ENCODE assay signal across 8 cellular contexts in genomic region chr1:45304311-45305081, GRCh38. TPM values are rescaled to one million over a fixed set of nuclear protein-coding genes. Genes with fewer than 3 reads are reported as not detected.
A peak's percentile ranks its signal among the peaks of the same experiment; 100 is the strongest.
DNase-seq lines count a peak whose midpoint lies in the region; ATAC-seq and TF ChIP-seq lines count a peak whose summit lies in the region.

No MANE protein-coding gene starts in this region.

- no peak for ATAC-seq in SK-N-SH treated with all-trans-retinoic acid at 6 μM for 48 hours
- no peak for ATAC-seq in activated naive CD8-positive, alpha-beta T cell treated with anti-CD3 and anti-CD28 coated beads, Interleukin-2, amount 10 ng/mL, durations not matched to agents 7 days and 5 days (ENCODE audit: low read depth)

- H3K27ac ChIP-seq in SK-N-SH (ENCODE audit: low read depth in 2 of 2, low read length in 1 of 2) (peak overlapping the region; percentile 68 to 87), KMS-11 (peak overlapping the region; percentile 75), spleen (peak overlapping the region; percentile 89 to 95 (median 94))

- TF ChIP-seq POLR2A in spleen (IDR thresholded peaks at IDR 0.05) = no peak

- CTCF ChIA-PET in SK-N-SH (lab: Yijun Ruan, JAX) = interaction anchor here (0.8 to 14.7 kb wide), 7 partner anchors 24 to 298 kb away, joined by 3 to 470 read pairs (median 5); partner anchors contain the start of genes HECTD3, PRDX1 and UROD

- H3K9me3 Mint-ChIP-seq in activated naive CD8-positive, alpha-beta T cell treated with anti-CD3 and anti-CD28 coated beads, Interleukin-2, amount 10 ng/mL, durations not matched to agents 7 days and 5 days = no peaks in the 10 kb centered on the region

- H3K27me3 ChIP-seq in SK-N-SH (ENCODE audit: insufficient read depth) = no peaks in the 10 kb centered on the region
- H3K27me3 ChIP-seq in KMS-11 (ENCODE audit: insufficient read depth, low read depth) = no peaks in the 10 kb centered on the region
- H3K27me3 ChIP-seq in spleen (replicated peaks in 1 of 7) = no peaks in the 10 kb centered on the region

- H3K9ac ChIP-seq in SK-N-SH (peak overlapping the region; percentile 79), KMS-11 (peak overlapping the region; percentile 87)

- H3K4me1 ChIP-seq in SK-N-SH (ENCODE audit: control insufficient read depth in 1 of 2, insufficient read depth in 2 of 2, low read depth in 1 of 2, low read length in 1 of 2) (peaks cover 0 to 13% of the 10 kb centered on the region in 2 experiments; a peak in 1 of 4 replicates), KMS-11 (ENCODE audit: low read depth, poor library complexity, severe bottlenecking) (peaks cover 21% of the 10 kb centered on the region), spleen (peaks cover 8 to 45% (median 23%) of the 10 kb centered on the region in 6 donors)

- TF ChIP-seq EP300 in SK-N-SH (IDR thresholded peaks at IDR 0.05; ENCODE audit: borderline replicate concordance in 1 of 2, low read depth in 1 of 2, low read length in 1 of 2) = no peak

- WGBS in SK-N-SH (ENCODE audit: low lambda C conversion rate) = 62% methylated on average over 8 of the region's 15 CpGs
- WGBS in spleen, 5 donors = 42 to 64% (median 49%) methylated on average over 7 to 15 of the region's 15 CpGs

- H3K4me2 ChIP-seq in SK-N-SH = peak overlapping the region; percentile 87
- peak overlapping the region; percentile 94 for H3K4me2 ChIP-seq in KMS-11

- H3K9me3 ChIP-seq in SK-N-SH (no peaks in the 10 kb centered on the region), iPS-18c (ENCODE audit: control insufficient read depth, insufficient read depth, low read length) (no peaks in the 10 kb centered on the region), spleen (no peaks in the 10 kb centered on the region)

- TF ChIP-seq RAD21 in SK-N-SH (IDR thresholded peaks at IDR 0.05; ENCODE audit: low read length) = no peak

- H3K27me3 Mint-ChIP-seq in activated naive CD8-positive, alpha-beta T cell treated with anti-CD3 and anti-CD28 coated beads, Interleukin-2, amount 10 ng/mL, durations not matched to agents 7 days and 5 days = no peaks in the 10 kb centered on the region

- peak overlapping the region; percentile 90 for H3K4me3 Mint-ChIP-seq in activated naive CD8-positive, alpha-beta T cell treated with anti-CD3 and anti-CD28 coated beads, Interleukin-2, amount 10 ng/mL, durations not matched to agents 7 days and 5 days

- intact Hi-C loops in spleen (cut with DNase I; ENCODE audit: low total_unique reads) = loop anchor here (5.0 kb wide), 1 partner anchor 188 kb away; the partner anchor contains the start of gene TESK2

- peak overlapping the region; percentile 96 for H3K27ac Mint-ChIP-seq in activated naive CD8-positive, alpha-beta T cell treated with anti-CD3 and anti-CD28 coated beads, Interleukin-2, amount 10 ng/mL, durations not matched to agents 7 days and 5 days

- no peaks in the 10 kb centered on the region for H3K36me3 Mint-ChIP-seq in activated naive CD8-positive, alpha-beta T cell treated with anti-CD3 and anti-CD28 coated beads, Interleukin-2, amount 10 ng/mL, durations not matched to agents 7 days and 5 days

- H2AFZ ChIP-seq in SK-N-SH (ENCODE audit: low read depth) (peak overlapping the region; percentile 76; the same call in 1 of the 2 replicates), KMS-11 (ENCODE audit: low read depth) (peak overlapping the region; percentile 74)

- no peaks in the 10 kb centered on the region for H3K79me2 ChIP-seq in SK-N-SH (ENCODE audit: insufficient read depth)
- H3K79me2 ChIP-seq in KMS-11 (ENCODE audit: insufficient read depth, low read depth) = no peaks in the 10 kb centered on the region

- H3K9me2 ChIP-seq in SK-N-SH = no peaks in the 10 kb centered on the region

- peaks cover 10% of the 10 kb centered on the region for H3F3A ChIP-seq in SK-N-SH (replicated peaks; ENCODE audit: insufficient read depth)

- H3K4me1 Mint-ChIP-seq in activated naive CD8-positive, alpha-beta T cell treated with anti-CD3 and anti-CD28 coated beads, Interleukin-2, amount 10 ng/mL, durations not matched to agents 7 days and 5 days = peaks cover 28% of the 10 kb centered on the region

- DNase-seq in SK-N-SH (peak; percentile 20), spleen (peak; percentile 86), COLO829 (ENCODE audit: low spot score) (no peak), GM13976 (ENCODE audit: low spot score) (no peak)
- DNase-seq in activated naive CD8-positive, alpha-beta T cell treated with anti-CD3 and anti-CD28 coated beads, Interleukin-2, amount 10 ng/mL, durations not matched to agents 7 days and 5 days = peak; percentile 44

- no peak; the same call in 1 of the 2 replicates for TF ChIP-seq CTCF in SK-N-SH (IDR thresholded peaks at IDR 0.05)
- TF ChIP-seq CTCF in KMS-11 (conservative IDR thresholded peaks at IDR 0.05; ENCODE audit: low read depth, low read length) = no peak
- TF ChIP-seq CTCF in spleen (IDR thresholded peaks at IDR 0.05 in 8 of 11, conservative IDR thresholded peaks at IDR 0.05 in 3 of 11) = no peak
- TF ChIP-seq CTCF in GM13976 (IDR thresholded peaks at IDR 0.05; ENCODE audit: borderline replicate concordance, control extremely low read depth, extremely low read depth, insufficient read depth, missing control alignments) = no peak

- POLR2A ChIA-PET in SK-N-SH (lab: Yijun Ruan, JAX) = interaction anchor here (0.7 to 2.4 kb wide), 5 partner anchors 22 to 218 kb away, joined by 3 to 22 read pairs (median 4); partner anchors contain the start of genes HPDL, MUTYH, PRDX1 and TOE1
- POLR2A ChIA-PET in activated naive CD8-positive, alpha-beta T cell treated with anti-CD3 and anti-CD28 coated beads, Interleukin-2, amount 10 ng/mL, durations not matched to agents 7 days and 5 days (lab: Charles Lee) = interaction anchor here (0.5 to 5.5 kb wide), 11 partner anchors 23 to 583 kb away, joined by 3 to 84 read pairs (median 9); partner anchors contain the start of genes EIF2B3, HECTD3, HPDL and MUTYH

- in situ Hi-C loops in GM13976 (cut with MboI; ENCODE audit: low sequenced_read_pairs, unreplicated experiment) = no loop called here

- peak overlapping the region; percentile 68 to 76 for H3K4me3 ChIP-seq in SK-N-SH (ENCODE audit: low read depth in 2 of 2, low read length in 1 of 2)
- peak overlapping the region; percentile 10 for H3K4me3 ChIP-seq in KMS-11 (IDR thresholded peaks at IDR 0.05; ENCODE audit: insufficient read depth, low read depth, low read length)
- H3K4me3 ChIP-seq in iPS-18c (ENCODE audit: insufficient read depth, low read depth, low read length) = peak overlapping the region; percentile 91
- peak overlapping the region; percentile 63 to 91 (median 80) for H3K4me3 ChIP-seq in spleen

- H3K36me3 ChIP-seq in SK-N-SH (replicated peaks in 1 of 2; ENCODE audit: control insufficient read depth in 1 of 2, insufficient read depth in 2 of 2, low read length in 1 of 2) (no peaks in the 10 kb centered on the region), KMS-11 (ENCODE audit: insufficient read depth) (no peaks in the 10 kb centered on the region), spleen (no peaks in the 10 kb centered on the region)

- no peaks in the 10 kb centered on the region for H4K20me1 ChIP-seq in SK-N-SH (ENCODE audit: insufficient read depth)
- no peaks in the 10 kb centered on the region for H4K20me1 ChIP-seq in KMS-11 (ENCODE audit: insufficient read depth)

TF ChIP-seq in SK-N-SH, 30 proteins besides CTCF, POLR2A, EP300 and RAD21:
- TF ChIP-seq USF2 (IDR thresholded peaks at IDR 0.05; ENCODE audit: borderline replicate concordance, low read depth, low read length) (no peak), NFIC (IDR thresholded peaks at IDR 0.05; ENCODE audit: borderline replicate concordance) (peak; percentile 25; the same call in 1 of the 2 replicates)

TF ChIP-seq in SK-N-SH treated with all-trans-retinoic acid at 6 μM for 48 hours, 23 proteins besides CTCF, POLR2A, EP300 and RAD21 (continues in another document):
- TF ChIP-seq ARNTL (CRISPR knock-in tag; IDR thresholded peaks at IDR 0.05; ENCODE audit: borderline replicate concordance, low read depth) (no peak), SNAI2 (CRISPR knock-in tag; IDR thresholded peaks at IDR 0.05) (no peak), ZNF565 (CRISPR knock-in tag; conservative IDR thresholded peaks at IDR 0.05; ENCODE audit: low read depth) (no peak), ZNF8 (CRISPR knock-in tag; IDR thresholded peaks at IDR 0.05) (no peak), ZC3H10 (CRISPR knock-in tag; IDR thresholded peaks at IDR 0.05) (no peak)

RNA-seq across cellular contexts. Expression of gene HPDL, which starts 22.2 kb away (rescaled TPM):
- polyA plus RNA-seq in SK-N-SH (2012; rRNA removed) = 0.19 and 0.25 TPM in 2 replicates
- 0.13 and 0.25 TPM in 2 replicates for polyA plus RNA-seq in SK-N-SH (2012; cell fraction: cytosol; rRNA removed)
- 0.14 and 0.42 TPM in 2 replicates for polyA plus RNA-seq in SK-N-SH (2012; cell fraction: nucleus; rRNA removed)
- total RNA-seq in activated naive CD8-positive, alpha-beta T cell treated with anti-CD3 and anti-CD28 coated beads, Interleukin-2, amount 10 ng/mL, durations not matched to agents 7 days and 5 days = 10 to 100 TPM in 1 of 2 experiments, 1 to 10 TPM in 1; 8.4 to 10.3 TPM
- total RNA-seq in spleen = 1 to 10 TPM in 4 of 7 donors, under 1 TPM in 3; 0.73 to 3.7 (median 1.3) TPM
- 1 to 10 TPM; 2.3 to 4.6 (median 3.5) TPM for polyA plus RNA-seq in spleen

RNA-seq across cellular contexts. Expression of gene TOE1, which starts 35.5 kb away (rescaled TPM):
- 17.3 and 19.1 TPM in 2 replicates for polyA plus RNA-seq in SK-N-SH (2012; rRNA removed)
- 12.2 and 15.6 TPM in 2 replicates for polyA plus RNA-seq in SK-N-SH (2012; cell fraction: cytosol; rRNA removed)
- polyA plus RNA-seq in SK-N-SH (2012; cell fraction: nucleus; rRNA removed) = 35.8 and 36.9 TPM in 2 replicates
- 10 to 100 TPM; 20.4 to 22.2 TPM for total RNA-seq in activated naive CD8-positive, alpha-beta T cell treated with anti-CD3 and anti-CD28 coated beads, Interleukin-2, amount 10 ng/mL, durations not matched to agents 7 days and 5 days
- 10 to 100 TPM in 6 of 7 donors, 1 to 10 TPM in 1; 8.9 to 12.6 (median 11.7) TPM for total RNA-seq in spleen
- polyA plus RNA-seq in spleen = 10 to 100 TPM in 2 of 3 donors, 1 to 10 TPM in 1; 8.7 to 11.6 (median 10.6) TPM

RNA-seq across cellular contexts. Expression of gene MUTYH, which starts 35.7 kb away (rescaled TPM):
- polyA plus RNA-seq in SK-N-SH (2012; rRNA removed) (21.9 and 23.3 TPM in 2 replicates), spleen (10 to 100 TPM; 25.4 to 46.9 (median 37.9) TPM)
- polyA plus RNA-seq in SK-N-SH (2012; cell fraction: cytosol; rRNA removed) = 7.4 and 12.1 TPM in 2 replicates
- polyA plus RNA-seq in SK-N-SH (2012; cell fraction: nucleus; rRNA removed) = 95.0 and 118 TPM in 2 replicates
- total RNA-seq in activated naive CD8-positive, alpha-beta T cell treated with anti-CD3 and anti-CD28 coated beads, Interleukin-2, amount 10 ng/mL, durations not matched to agents 7 days and 5 days = 10 to 100 TPM; 59.9 to 68.8 TPM
- total RNA-seq in spleen = 10 to 100 TPM; 26.3 to 41.1 (median 36.4) TPM

Comparison
In these comparisons a context has a peak if more than half of its experiments do, and no peak if none do; other contexts are left out.
1. DNase-seq: peak in SK-N-SH (single experiment), activated naive CD8-positive, alpha-beta T cell treated with anti-CD3 and anti-CD28 coated beads, Interleukin-2, amount 10 ng/mL, durations not matched to agents 7 days and 5 days (single experiment) and spleen (single experiment); none in COLO829 (single experiment) and GM13976 (single experiment).
2. H3K4me3 ChIP-seq: peak in every context shown above with its lines; median percentile 91 in iPS-18c; 80 in spleen; 72 in SK-N-SH; 10 in KMS-11.
3. Peak in every context shown above with its lines, with median percentiles within 50 percentile points of each other: H3K27ac ChIP-seq.